Comparison of ENCODE assay signal across 10 cellular contexts in genomic region chr13:114128348-114128623, GRCh38. TPM values are rescaled to one million over a fixed set of nuclear protein-coding genes. Genes with fewer than 3 reads are reported as not detected.
DNase-seq lines count a peak whose midpoint lies in the region; ATAC-seq, FAIRE-seq and TF ChIP-seq lines count a peak whose summit lies in the region.
"Had no signal": no experiment of that assay in that cellular context is flagged by ENCODE, and none has a peak within 500 bp of the region (broad histone marks: within the 10 kb centered on the region; RNA-seq: fewer than 3 reads in every experiment).

No MANE protein-coding gene starts in this region.

- WGBS in endodermal cell (ENCODE audit: insufficient coverage in 1 of 2, insufficient read length in 1 of 2), 2 experiments, result 91% methylated on average over 4 to 5 of the region's 5 CpGs

- H3K27me3 Mint-ChIP-seq in T-helper 2 cell treated with Interferon-gamma antibody and Interleukin-4, amounts not matched to agents 5 μg/mL and 100 μg/mL, for 36 hours (ENCODE audit: low read depth), result no peaks in the 10 kb centered on the region
- peaks cover 3% of the 10 kb centered on the region for H3K27me3 Mint-ChIP-seq in activated CD8-positive, alpha-beta T cell treated with anti-CD3 and anti-CD28 coated beads, Interleukin-2, amount 10 ng/mL, durations not matched to agents 7 days and 5 days (ENCODE audit: low read depth)
- H3K27me3 Mint-ChIP-seq in stimulated activated naive B cell treated with anti-CD40 and anti-IgM and Interleukin-4, amounts not matched to agents 10 μg/mL and 1 μg/mL and 100 μg/mL, for 72 hours, result no peaks in the 10 kb centered on the region
- peaks cover 4% of the 10 kb centered on the region for H3K27me3 Mint-ChIP-seq in endodermal cell (ENCODE audit: insufficient read depth)

- CTCF ChIA-PET in activated CD8-positive, alpha-beta T cell treated with anti-CD3 and anti-CD28 coated beads, Interleukin-2, amount 10 ng/mL, durations not matched to agents 7 days and 5 days (lab: Charles Lee), result interaction anchor here (0.7 to 2.2 kb wide), 2 partner anchors 12 to 20 kb away, joined by 3 to 6 read pairs; no protein-coding TSS in a partner anchor

- H3K4me1 ChIP-seq in kidney (ENCODE audit: control insufficient read depth in 1 of 2, insufficient read depth in 1 of 2, low read depth in 1 of 2, low read length in 2 of 2), result peaks cover 36 to 44% of the 10 kb centered on the region in 2 donors
- peaks cover 12% of the 10 kb centered on the region for H3K4me1 ChIP-seq in endodermal cell (ENCODE audit: control insufficient read depth, insufficient read depth, low read length)

- H3K27ac Mint-ChIP-seq in T-helper 2 cell treated with Interferon-gamma antibody and Interleukin-4, amounts not matched to agents 5 μg/mL and 100 μg/mL, for 36 hours, result peak overlapping the region; percentile 63
- peak overlapping the region; percentile 78 for H3K27ac Mint-ChIP-seq in activated CD8-positive, alpha-beta T cell treated with anti-CD3 and anti-CD28 coated beads, Interleukin-2, amount 10 ng/mL, durations not matched to agents 7 days and 5 days
- H3K27ac Mint-ChIP-seq in stimulated activated naive B cell treated with anti-CD40 and anti-IgM and Interleukin-4, amounts not matched to agents 10 μg/mL and 1 μg/mL and 100 μg/mL, for 72 hours, result peak overlapping the region; percentile 91
- no peak overlapping the region for H3K27ac Mint-ChIP-seq in endodermal cell

- peak overlapping the region; percentile 98 for H3K4me3 Mint-ChIP-seq in T-helper 2 cell treated with Interferon-gamma antibody and Interleukin-4, amounts not matched to agents 5 μg/mL and 100 μg/mL, for 36 hours
- H3K4me3 Mint-ChIP-seq in activated CD8-positive, alpha-beta T cell treated with anti-CD3 and anti-CD28 coated beads, Interleukin-2, amount 10 ng/mL, durations not matched to agents 7 days and 5 days, result peak overlapping the region; percentile 96
- peak overlapping the region; percentile 79 to 91 for H3K4me3 Mint-ChIP-seq in stimulated activated naive B cell treated with anti-CD40 and anti-IgM and Interleukin-4, amounts not matched to agents 10 μg/mL and 1 μg/mL and 100 μg/mL, for 72 hours
- no peak overlapping the region for H3K4me3 Mint-ChIP-seq in endodermal cell

- TF ChIP-seq CTCF in kidney (IDR thresholded peaks at IDR 0.05; ENCODE audit: borderline replicate concordance, extremely low read depth, insufficient read depth) (no peak), endodermal cell (conservative IDR thresholded peaks at IDR 0.05) (no peak)

- FAIRE-seq in kidney (lab: Jason Lieb, UNC), result no peak

- H3K27ac ChIP-seq in kidney (ENCODE audit: low read depth in 2 of 2, low read length in 2 of 2) (peak overlapping the region; percentile 36 to 76), endodermal cell (ENCODE audit: low read depth, low read length) (no peak overlapping the region)

- H3K9me3 Mint-ChIP-seq in T-helper 2 cell treated with Interferon-gamma antibody and Interleukin-4, amounts not matched to agents 5 μg/mL and 100 μg/mL, for 36 hours, result peaks cover 8% of the 10 kb centered on the region
- peaks cover 5% of the 10 kb centered on the region for H3K9me3 Mint-ChIP-seq in activated CD8-positive, alpha-beta T cell treated with anti-CD3 and anti-CD28 coated beads, Interleukin-2, amount 10 ng/mL, durations not matched to agents 7 days and 5 days (ENCODE audit: insufficient read depth)
- peaks cover 5 to 8% of the 10 kb centered on the region in 2 donors for H3K9me3 Mint-ChIP-seq in stimulated activated naive B cell treated with anti-CD40 and anti-IgM and Interleukin-4, amounts not matched to agents 10 μg/mL and 1 μg/mL and 100 μg/mL, for 72 hours
- no peaks in the 10 kb centered on the region for H3K9me3 Mint-ChIP-seq in endodermal cell

- POLR2A ChIA-PET in activated CD8-positive, alpha-beta T cell treated with anti-CD3 and anti-CD28 coated beads, Interleukin-2, amount 10 ng/mL, durations not matched to agents 7 days and 5 days (lab: Charles Lee), result interaction anchor here (4.7 kb wide), 1 partner anchor 18 kb away, joined by 29 read pairs; no protein-coding TSS in a partner anchor

- intact Hi-C loops in kidney (cut with DNase I), result no loop called here

- H3K9me3 ChIP-seq in kidney (ENCODE audit: control insufficient read depth in 1 of 2, low read length in 2 of 2) (no peaks in the 10 kb centered on the region), endodermal cell (ENCODE audit: control insufficient read depth, low read length) (no peaks in the 10 kb centered on the region)

- H3K36me3 ChIP-seq in kidney (ENCODE audit: control insufficient read depth in 1 of 2, insufficient read depth in 2 of 2, low read length in 2 of 2), result no peaks in the 10 kb centered on the region
- H3K36me3 ChIP-seq in endodermal cell (ENCODE audit: control insufficient read depth, insufficient read depth, low read length), result no peaks in the 10 kb centered on the region

- ATAC-seq in activated CD8-positive, alpha-beta T cell treated with anti-CD3 and anti-CD28 coated beads, Interleukin-2, amount 10 ng/mL, durations not matched to agents 7 days and 5 days, result no peak
- no peak for ATAC-seq in stimulated activated naive B cell treated with anti-CD40 and anti-IgM and Interleukin-4, amounts not matched to agents 10 μg/mL and 1 μg/mL and 100 μg/mL, for 72 hours (replicated peaks)
- no peak for ATAC-seq in HG03095 (IDR thresholded peaks at IDR 0.05; ENCODE audit: unreplicated experiment)

- peaks cover 56% of the 10 kb centered on the region for H3K36me3 Mint-ChIP-seq in T-helper 2 cell treated with Interferon-gamma antibody and Interleukin-4, amounts not matched to agents 5 μg/mL and 100 μg/mL, for 36 hours (ENCODE audit: low read depth)
- H3K36me3 Mint-ChIP-seq in activated CD8-positive, alpha-beta T cell treated with anti-CD3 and anti-CD28 coated beads, Interleukin-2, amount 10 ng/mL, durations not matched to agents 7 days and 5 days (ENCODE audit: low read depth), result peaks cover 50% of the 10 kb centered on the region
- peaks cover 11 to 32% of the 10 kb centered on the region in 2 donors for H3K36me3 Mint-ChIP-seq in stimulated activated naive B cell treated with anti-CD40 and anti-IgM and Interleukin-4, amounts not matched to agents 10 μg/mL and 1 μg/mL and 100 μg/mL, for 72 hours
- H3K36me3 Mint-ChIP-seq in endodermal cell (ENCODE audit: low read depth), result no peaks in the 10 kb centered on the region

- H3K4me3 ChIP-seq in kidney (ENCODE audit: low read length in 2 of 2) (no peak overlapping the region), endodermal cell (ENCODE audit: low read length) (no peak overlapping the region)

- H3K4me1 Mint-ChIP-seq in T-helper 2 cell treated with Interferon-gamma antibody and Interleukin-4, amounts not matched to agents 5 μg/mL and 100 μg/mL, for 36 hours (ENCODE audit: low read depth), result peaks cover 53% of the 10 kb centered on the region
- H3K4me1 Mint-ChIP-seq in activated CD8-positive, alpha-beta T cell treated with anti-CD3 and anti-CD28 coated beads, Interleukin-2, amount 10 ng/mL, durations not matched to agents 7 days and 5 days (ENCODE audit: low read depth), result peaks cover 74% of the 10 kb centered on the region
- H3K4me1 Mint-ChIP-seq in stimulated activated naive B cell treated with anti-CD40 and anti-IgM and Interleukin-4, amounts not matched to agents 10 μg/mL and 1 μg/mL and 100 μg/mL, for 72 hours, result peaks cover 61 to 84% of the 10 kb centered on the region in 2 donors
- peaks cover 26% of the 10 kb centered on the region for H3K4me1 Mint-ChIP-seq in endodermal cell

- peaks cover 6% of the 10 kb centered on the region for H3K27me3 ChIP-seq in endodermal cell (ENCODE audit: control insufficient read depth, insufficient read depth, low read length, poor library complexity, severe bottlenecking)

- H3K9ac ChIP-seq in kidney (ENCODE audit: low read length in 2 of 2), result peak overlapping the region in 1 of 2 donors; percentile 0
- no peak overlapping the region for H3K9ac ChIP-seq in endodermal cell (ENCODE audit: extremely low read depth, low read length, poor library complexity, severe bottlenecking)

- DNase-seq in T-helper 2 cell treated with Interferon-gamma antibody and Interleukin-4, amounts not matched to agents 5 μg/mL and 100 μg/mL, for 36 hours (ENCODE audit: low spot score), result no peak
- DNase-seq in T-helper 2 cell (no peak), kidney (peak; percentile 68), COLO829 (ENCODE audit: low spot score) (no peak), endodermal cell (no peak)
- DNase-seq in activated CD8-positive, alpha-beta T cell treated with anti-CD3 and anti-CD28 coated beads, Interleukin-2, amount 10 ng/mL, durations not matched to agents 7 days and 5 days, result no peak
- no peak for DNase-seq in stimulated activated naive B cell treated with anti-CD40 and anti-IgM and Interleukin-4, amounts not matched to agents 10 μg/mL and 1 μg/mL and 100 μg/mL, for 72 hours

RNA-seq across cellular contexts. Expression of gene RASA3, which starts 4.1 kb away (rescaled TPM):
- total RNA-seq in activated CD8-positive, alpha-beta T cell treated with anti-CD3 and anti-CD28 coated beads, Interleukin-2, amount 10 ng/mL, durations not matched to agents 7 days and 5 days, result 10 to 100 TPM; 36.9 to 39.3 TPM
- total RNA-seq in kidney (28.8 TPM), endodermal cell (10 to 100 TPM in 1 of 2 donors, 1 to 10 TPM in 1; 6.3 to 12.0 TPM)
- polyA plus RNA-seq in kidney (ENCODE audit: insufficient read depth, low read depth, low replicate concordance), result 4.2 TPM
- polyA plus RNA-seq in endodermal cell (2013, experiment 1 of 2), result 27.0 TPM
- 25.2 TPM for polyA plus RNA-seq in endodermal cell (2013, experiment 2 of 2)

RNA-seq across cellular contexts. Expression of gene CFAP97D2, which starts 50.8 kb away (rescaled TPM):
- not detected for total RNA-seq in activated CD8-positive, alpha-beta T cell treated with anti-CD3 and anti-CD28 coated beads, Interleukin-2, amount 10 ng/mL, durations not matched to agents 7 days and 5 days
- total RNA-seq in kidney (not detected), endodermal cell (not detected)
- polyA plus RNA-seq in kidney (ENCODE audit: insufficient read depth, low read depth, low replicate concordance), result not detected
- polyA plus RNA-seq in endodermal cell (2013, experiment 1 of 2), result not detected
- polyA plus RNA-seq in endodermal cell (2013, experiment 2 of 2), result not detected
- total RNA-seq: A172, MCF 10A had no signal
